Comparison of ENCODE assay signal across 28 cellular contexts in the genomic region with DNA sequence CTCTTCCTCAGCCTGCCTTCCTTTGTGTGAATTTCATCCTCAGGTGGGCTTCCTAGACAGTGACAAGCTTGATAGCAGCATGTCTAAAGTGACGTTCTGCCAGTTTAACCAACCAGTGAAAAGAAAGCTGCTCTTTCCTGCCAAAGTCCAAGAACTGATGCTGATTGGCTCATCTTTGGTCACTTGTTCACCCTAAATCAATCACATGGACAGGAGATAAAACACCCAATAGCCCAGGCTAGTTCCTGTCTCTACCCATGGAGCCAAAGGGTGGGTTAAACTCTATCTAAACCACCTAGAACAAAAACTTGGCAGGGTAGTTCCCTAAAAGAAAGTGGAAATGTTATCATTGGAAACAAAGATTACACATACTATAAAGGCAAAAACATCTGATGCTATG.
"Had no signal": no experiment of that assay in that cellular context is flagged by ENCODE, and none has a peak within 500 bp of the region (broad histone marks: within the 10 kb centered on the region; RNA-seq: fewer than 3 reads in every experiment).

No MANE protein-coding gene starts in this region.

- H3K9me3 ChIP-seq: colonic mucosa, esophagus squamous epithelium, gastroesophageal sphincter had no signal

- ATAC-seq: activated CD8-positive, alpha-beta T cell treated with anti-CD3 and anti-CD28 coated beads for 36 hours; gastroesophageal sphincter; T-helper 17 cell had no signal

- DNase-seq: activated B cell treated with CpG ODN at 0.5 μM for 24 hours; activated CD4-positive, alpha-beta T cell treated with anti-CD3 and anti-CD28 coated beads for 48 hours; activated CD4-positive, alpha-beta T cell treated with anti-CD3 and anti-CD28 coated beads, Interleukin-2, amount 50 U/mL, for 1 hour; activated CD4-positive, alpha-beta T cell treated with anti-CD3 and anti-CD28 coated beads, Interleukin-2, amount 50 U/mL, for 48 hours; activated CD8-positive, alpha-beta memory T cell treated with anti-CD3 and anti-CD28 coated beads for 24 hours; activated CD8-positive, alpha-beta T cell treated with anti-CD3 and anti-CD28 coated beads for 36 hours; activated effector memory CD4-positive, alpha-beta T cell treated with Interleukin-2 at 50 U/mL for 16 hours; activated gamma-delta T cell treated with Interleukin-2 at 50 U/mL for 16 hours; activated naive CD4-positive, alpha-beta T cell treated with anti-CD3 and anti-CD28 coated beads, Interleukin-2, amount 50 U/mL, for 16 hours; activated naive CD4-positive, alpha-beta T cell treated with Interleukin-2 at 50 U/mL for 16 hours; activated T-cell treated with anti-CD3 and anti-CD28 coated beads, Interleukin-2, amount 50 U/mL, for 4 hours; amniotic stem cell; brain microvascular endothelial cell; central memory CD4-positive, alpha-beta T cell; cerebellar nuclear complex; colonic mucosa; effector CD8-positive, alpha-beta T cell; esophagus squamous epithelium; foreskin melanocyte; T-helper 17 cell; T1000; WERI-Rb-1 had no signal

- H3K4me3 ChIP-seq: cardiac muscle cell, colonic mucosa, esophagus squamous epithelium, gastroesophageal sphincter had no signal

- H3K4me1 ChIP-seq: colonic mucosa, esophagus squamous epithelium, gastroesophageal sphincter had no signal

- FAIRE-seq: astrocyte, endometrium, endothelial cell of umbilical vein had no signal

- H3K36me3 ChIP-seq: brain microvascular endothelial cell, cardiac muscle cell, colonic mucosa, WERI-Rb-1 had no signal

- H3K27me3 ChIP-seq: brain microvascular endothelial cell, cardiac muscle cell, colonic mucosa, esophagus squamous epithelium had no signal

- H3K27ac ChIP-seq: brain microvascular endothelial cell, cardiac muscle cell, colonic mucosa, epithelial cell of prostate, esophagus squamous epithelium, gastroesophageal sphincter, WERI-Rb-1 had no signal
